In the genomic region with DNA sequence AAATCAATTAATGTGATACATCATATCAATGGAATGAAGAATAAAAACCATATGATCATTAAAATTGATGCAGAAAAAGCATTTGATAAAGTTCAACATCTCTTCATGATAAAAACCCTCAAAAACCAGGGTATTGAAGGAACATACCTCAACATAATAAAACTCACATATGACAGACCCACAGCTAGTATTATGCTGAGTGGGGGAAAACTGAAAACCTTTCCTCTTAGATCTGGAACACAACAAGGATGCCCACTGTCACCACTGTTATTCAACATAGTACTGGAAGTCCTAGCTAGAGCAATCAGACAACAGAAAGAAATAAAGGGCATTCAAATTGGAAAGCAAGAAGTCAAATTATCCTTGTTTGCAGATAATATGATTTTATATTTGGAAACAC, we compare ENCODE assay signal across 39 cellular contexts. TPM values are rescaled to one million over a fixed set of nuclear protein-coding genes. Genes with fewer than 3 reads are reported as not detected.
"Had no signal": no experiment of that assay in that cellular context is flagged by ENCODE, and none has a peak within 500 bp of the region (broad histone marks: within the 10 kb centered on the region; RNA-seq: fewer than 3 reads in every experiment).

No MANE protein-coding gene starts in this region.

- H3K36me3 ChIP-seq: MG63 had no signal

- H3K27me3 ChIP-seq: MG63 had no signal

- H3K9me3 ChIP-seq: MG63 had no signal

- H3K4me3 ChIP-seq: MG63 had no signal

- DNase-seq: Kasumi-1, MG63, MM.1S, MV-4-11, NCI-H1048, NCI-H1092, NCI-H1092 treated with DMSO at 0.1 percent for 48 hours, NCI-H1105, NCI-H1105 treated with DMSO at 0.1 percent for 48 hours, NCI-H1417, NCI-H1417 treated with DMSO at 0.1 percent for 48 hours, NCI-H1436, NCI-H1436 treated with DMSO at 0.1 percent for 48 hours, NCI-H146, NCI-H1694, NCI-H1694 treated with DMSO at 0.1 percent for 48 hours, NCI-H187, NCI-H187 treated with DMSO at 0.1 percent for 48 hours, NCI-H1930, NCI-H2029, NCI-H2029 treated with DMSO at 0.1 percent for 48 hours, NCI-H2081, NCI-H2081 treated with DMSO at 0.1 percent for 48 hours, NCI-H2107, NCI-H2171, NCI-H2171 treated with DMSO at 0.1 percent for 48 hours, NCI-H2227 treated with DMSO at 0.1 percent for 48 hours, NCI-H226, NCI-H345, NCI-H446, NCI-H446 treated with DMSO at 0.1 percent for 48 hours, NCI-H510A treated with DMSO at 0.1 percent for 48 hours, NCI-H524, NCI-H526, NCI-H526 treated with DMSO at 0.1 percent for 48 hours had no signal

RNA-seq across cellular contexts. Expression of gene CCK, which starts 30.5 kb away (rescaled TPM):
- total RNA-seq: LHCN-M2, M059J, MCF 10A, NCI-H460 had no signal
